9 cellular contexts compared by ENCODE assay signal in the genomic region with DNA sequence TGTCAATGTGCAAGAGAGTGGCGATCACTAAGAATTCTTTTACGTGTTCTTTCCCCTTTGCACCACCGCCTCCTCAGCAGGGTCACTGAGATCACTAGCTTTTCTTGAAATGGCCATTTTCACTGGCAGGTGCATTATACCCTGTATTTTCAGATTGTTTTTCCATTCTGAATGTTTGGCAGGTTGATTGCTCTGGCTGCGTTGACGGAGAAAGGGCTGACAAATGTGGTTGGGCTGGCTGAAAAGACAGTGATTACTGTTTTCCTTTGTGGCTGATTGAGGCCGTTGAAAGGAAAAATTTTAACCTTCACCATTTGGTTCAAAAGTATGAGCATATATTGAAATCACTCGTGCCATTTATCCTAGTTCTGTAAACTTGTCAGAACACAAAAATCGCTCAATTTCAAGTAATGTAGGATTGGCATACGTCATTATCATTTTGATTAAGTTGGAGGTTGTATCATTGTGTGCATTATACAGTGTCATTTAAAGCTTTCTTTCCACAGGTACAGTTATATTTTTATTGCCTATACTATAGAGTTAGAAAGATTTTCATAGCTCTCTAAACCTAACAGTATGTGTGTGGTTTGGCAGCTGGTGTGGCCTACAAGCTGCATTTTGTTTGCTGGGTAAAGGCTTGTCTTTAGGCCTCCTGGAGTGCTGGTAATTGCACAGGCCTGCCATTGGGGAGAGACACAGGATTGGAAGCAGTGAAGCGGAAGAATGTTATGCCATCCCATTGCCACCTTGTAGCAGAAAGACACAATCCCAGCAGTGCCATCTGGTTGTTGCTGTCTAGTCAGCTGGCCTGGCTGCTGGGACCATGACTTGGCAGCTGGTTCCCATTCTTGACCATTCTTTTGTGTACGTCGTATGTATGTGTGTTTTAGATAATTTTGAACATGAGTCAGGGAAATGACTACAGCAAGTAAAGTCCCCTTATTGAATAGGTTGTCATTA. TPM values are rescaled to one million over a fixed set of nuclear protein-coding genes. Genes with fewer than 3 reads are reported as not detected.
A peak's percentile ranks its signal among the peaks of the same experiment; 100 is the strongest.
DNase-seq lines count a peak whose midpoint lies in the region; ATAC-seq and TF ChIP-seq lines count a peak whose summit lies in the region.
"Had no signal": no experiment of that assay in that cellular context is flagged by ENCODE, and none has a peak within 500 bp of the region (broad histone marks: within the 10 kb centered on the region; RNA-seq: fewer than 3 reads in every experiment).

No MANE protein-coding gene starts in this region.

- BruUV-seq in Panc1 (replicated peaks; lab: Mats Ljungman, UMichigan) = no TSS peak

- POLR2A ChIA-PET in AG04449 (lab: Yijun Ruan, JAX) = no interaction called here
- POLR2A ChIA-PET in Panc1 (lab: Charles Lee) = no interaction called here

- whole genome bisulfite sequencing in ovary, 3 donors = 88 to 92% (median 90%) methylated on average over 12 of the region's 12 CpGs

- H3K36me3 ChIP-seq in Panc1 (ENCODE audit: control insufficient read depth, insufficient read depth, low read length) (peaks cover 34% of the 10 kb centered on the region), ovary (no peaks in the 10 kb centered on the region)

- no peak for TF ChIP-seq POLR2A in ovary (IDR thresholded peaks at IDR 0.05)

- TF ChIP-seq CTCF in AG04449 (IDR thresholded peaks at IDR 0.05; ENCODE audit: insufficient read depth, low read length, missing control alignments) (peak; percentile 29), Panc1 (IDR thresholded peaks at IDR 0.05) (no peak), foreskin fibroblast (IDR thresholded peaks at IDR 0.05; ENCODE audit: low read depth, low read length) (no peak), ovary (IDR thresholded peaks at IDR 0.05) (no peak)

- H3K4me1 ChIP-seq in Panc1 (ENCODE audit: control insufficient read depth, insufficient read depth, low read length) (peaks cover 2% of the 10 kb centered on the region; the same call in 1 of the 2 replicates), ovary (ENCODE audit: insufficient read depth) (no peaks in the 10 kb centered on the region)

- in situ Hi-C loops in Panc1 (cut with HindIII; ENCODE audit: low pct_unique_long_range_greater_than_20kb, low sequenced_read_pairs) = no loop called here

- H3K27ac ChIP-seq in Panc1 (ENCODE audit: low read length) = no peak overlapping the region
- H3K27ac ChIP-seq in ovary = no peak overlapping the region

- peak; percentile 68 for ATAC-seq in Panc1
- ATAC-seq in GM21367 (IDR thresholded peaks at IDR 0.05; ENCODE audit: unreplicated experiment) = no peak

- DNase-seq in AG04449 (ENCODE audit: low read depth, low spot score) (no peak), M059J (ENCODE audit: low read depth) (peak; percentile 37), Panc1 (ENCODE audit: low read depth, low spot score) (no peak), foreskin fibroblast (peak; percentile 20 to 51), ovary (no peak), cortex of kidney (lab: John Stamatoyannopoulos, UW) (no peak), NOMO-1 (lab: John Stamatoyannopoulos, UW; ENCODE audit: unreplicated experiment in 2 of 2) (no peak)
- DNase-seq: T1000 had no signal

- CTCF ChIA-PET in AG04449 (lab: Yijun Ruan, JAX) (interaction anchor here (1.0 to 2.6 kb wide), 8 partner anchors 10 to 403 kb away, joined by 3 to 17 read pairs (median 4); no protein-coding TSS in a partner anchor), Panc1 (lab: Charles Lee) (no interaction called here)

- TF ChIP-seq EP300 in ovary (IDR thresholded peaks at IDR 0.05) = no peak

- no peak overlapping the region for H3K4me3 ChIP-seq in AG04449 (ENCODE audit: low read depth, low read length)
- H3K4me3 ChIP-seq in Panc1 (ENCODE audit: low read depth in 2 of 2, low read length in 2 of 2) = no peak overlapping the region
- no peak overlapping the region for H3K4me3 ChIP-seq in foreskin fibroblast (ENCODE audit: low read depth in 1 of 2, low read length in 2 of 2)
- H3K4me3 ChIP-seq in ovary = no peak overlapping the region

- intact Hi-C loops in Panc1 (cut with micrococcal nuclease; ENCODE audit: unreplicated experiment) (no loop called here), ovary (cut with DNase I) (no loop called here)

- H3K27me3 ChIP-seq in Panc1 (ENCODE audit: control insufficient read depth, insufficient read depth, low read length) (no peaks in the 10 kb centered on the region), ovary (no peaks in the 10 kb centered on the region)

- H3K9me3 ChIP-seq in Panc1 (ENCODE audit: control insufficient read depth, insufficient read depth, low read depth, low read length) (no peaks in the 10 kb centered on the region), ovary (no peaks in the 10 kb centered on the region)

RNA-seq across cellular contexts. Expression of a gene that starts 36.7 kb away (rescaled TPM):
- 98.3 and 148 TPM in 2 replicates for total RNA-seq in M059J (2014; rRNA removed; shearing (Covaris generic))
- total RNA-seq in Panc1 (2021; ENCODE audit: unreplicated experiment) (72.8 TPM), ovary (10 to 100 TPM; 69.9 to 91.6 (median 81.4) TPM)
- polyA plus RNA-seq in Panc1 (2012; ENCODE audit: insufficient read length) = 67.9 TPM
- polyA plus RNA-seq in ovary = 100 to 1,000 TPM in 1 of 2 donors, 10 to 100 TPM in 1; 82.4 to 118 TPM

Comparison
In these comparisons a context has a peak if more than half of its experiments do, and no peak if none do; other contexts are left out.
1. DNase-seq: peak in M059J (single experiment) and foreskin fibroblast (2 of 2); none in AG04449 (single experiment), Panc1 (single experiment), ovary (0 of 5), cortex of kidney (single experiment) and NOMO-1 (0 of 2).